Comparison of ENCODE assay signal across 13 cellular contexts in genomic region chr12:46210835-46211439, GRCh38. TPM values are rescaled to one million over a fixed set of nuclear protein-coding genes. Genes with fewer than 3 reads are reported as not detected.
DNase-seq lines count a peak whose midpoint lies in the region; ATAC-seq and TF ChIP-seq lines count a peak whose summit lies in the region.
"Had no signal": no experiment of that assay in that cellular context is flagged by ENCODE, and none has a peak within 500 bp of the region (broad histone marks: within the 10 kb centered on the region; RNA-seq: fewer than 3 reads in every experiment).

No MANE protein-coding gene starts in this region.

- H3K27me3 Mint-ChIP-seq in activated T-cell treated with anti-CD3 and anti-CD28 coated beads, Interleukin-2, amount 50 U/mL, for 72 hours (ENCODE audit: low read depth), result no peaks in the 10 kb centered on the region
- no peaks in the 10 kb centered on the region for H3K27me3 Mint-ChIP-seq in WTC11 (ENCODE audit: low read depth)
- no peaks in the 10 kb centered on the region for H3K27me3 Mint-ChIP-seq in stimulated activated naive CD8-positive, alpha-beta T cell treated with anti-CD3 and anti-CD28 coated beads, Interleukin-15, amount 100 ng/mL, for 72 hours

- peaks cover 27 to 58% of the 10 kb centered on the region in 2 donors for H3K36me3 Mint-ChIP-seq in activated T-cell treated with anti-CD3 and anti-CD28 coated beads, Interleukin-2, amount 50 U/mL, for 72 hours (ENCODE audit: insufficient read depth in 2 of 2)
- H3K36me3 Mint-ChIP-seq in WTC11, result peaks cover 59% of the 10 kb centered on the region

- H3K27ac ChIP-seq in heart left ventricle, result peak overlapping the region; percentile 31 to 77 (median 66)
- H3K27ac ChIP-seq: GM23248 had no signal

- TF ChIP-seq POLR2A in heart left ventricle (IDR thresholded peaks at IDR 0.05), result no peak

- H3K9me3 Mint-ChIP-seq in activated T-cell treated with anti-CD3 and anti-CD28 coated beads, Interleukin-2, amount 50 U/mL, for 72 hours, result no peaks in the 10 kb centered on the region
- H3K9me3 Mint-ChIP-seq in WTC11, result no peaks in the 10 kb centered on the region
- no peaks in the 10 kb centered on the region for H3K9me3 Mint-ChIP-seq in stimulated activated naive CD8-positive, alpha-beta T cell treated with anti-CD3 and anti-CD28 coated beads, Interleukin-15, amount 100 ng/mL, for 72 hours

- intact Hi-C loops in heart left ventricle (cut with DNase I), result loop anchor here in 5 of 10 donors (2.0 to 10.0 kb wide), 5 partner anchors 54 to 326 kb away; partner anchors contain the start of gene SLC38A1 (in 4 of the 5)

- peaks cover 0 to 73% (median 21%) of the 10 kb centered on the region in 12 donors for H3K4me1 ChIP-seq in heart left ventricle

- CTCF ChIA-PET in WTC11 (lab: Charles Lee), result no interaction called here

- 47 to 58% (median 54%) methylated on average over 6 of the region's 6 CpGs for WGBS in heart left ventricle, 4 donors

- H3K27me3 ChIP-seq in heart left ventricle, result no peaks in the 10 kb centered on the region

- no peaks in the 10 kb centered on the region for H3K9me3 ChIP-seq in heart left ventricle

- H3K36me3 ChIP-seq in heart left ventricle, result peaks cover 0 to under 1% (median 0%) of the 10 kb centered on the region in 9 donors

- no peak for ATAC-seq in activated T-cell treated with anti-CD3 and anti-CD28 coated beads, Interleukin-2, amount 50 U/mL, for 72 hours (replicated peaks in 1 of 2)
- no peak for ATAC-seq in WTC11
- ATAC-seq in heart left ventricle, result peak in 3 of 4 donors; percentile 51 to 58 (median 54)
- ATAC-seq in stimulated activated naive CD8-positive, alpha-beta T cell treated with anti-CD3 and anti-CD28 coated beads, Interleukin-15, amount 100 ng/mL, for 72 hours, result no peak
- ATAC-seq in GM21423 (IDR thresholded peaks at IDR 0.05; ENCODE audit: unreplicated experiment), result no peak

- peak overlapping the region; percentile 80 to 87 for H3K4me3 Mint-ChIP-seq in activated T-cell treated with anti-CD3 and anti-CD28 coated beads, Interleukin-2, amount 50 U/mL, for 72 hours
- no peak overlapping the region for H3K4me3 Mint-ChIP-seq in WTC11
- peak overlapping the region; percentile 63 to 65 for H3K4me3 Mint-ChIP-seq in stimulated activated naive CD8-positive, alpha-beta T cell treated with anti-CD3 and anti-CD28 coated beads, Interleukin-15, amount 100 ng/mL, for 72 hours

- TF ChIP-seq CTCF in WTC11 (IDR thresholded peaks at IDR 0.05) (no peak), heart left ventricle (IDR thresholded peaks at IDR 0.05) (no peak)

- peak overlapping the region; percentile 95 for H3K27ac Mint-ChIP-seq in activated T-cell treated with anti-CD3 and anti-CD28 coated beads, Interleukin-2, amount 50 U/mL, for 72 hours
- H3K27ac Mint-ChIP-seq in WTC11, result peak overlapping the region; percentile 73
- peak overlapping the region; percentile 92 to 97 for H3K27ac Mint-ChIP-seq in stimulated activated naive CD8-positive, alpha-beta T cell treated with anti-CD3 and anti-CD28 coated beads, Interleukin-15, amount 100 ng/mL, for 72 hours

- H3K4me3 ChIP-seq in heart left ventricle, result no peak overlapping the region
- H3K4me3 ChIP-seq: GM23248 had no signal

- H3K4me1 Mint-ChIP-seq in activated T-cell treated with anti-CD3 and anti-CD28 coated beads, Interleukin-2, amount 50 U/mL, for 72 hours (ENCODE audit: low read depth), result peaks cover 86% of the 10 kb centered on the region
- H3K4me1 Mint-ChIP-seq in WTC11, result peaks cover 25% of the 10 kb centered on the region
- H3K4me1 Mint-ChIP-seq in stimulated activated naive CD8-positive, alpha-beta T cell treated with anti-CD3 and anti-CD28 coated beads, Interleukin-15, amount 100 ng/mL, for 72 hours, result peaks cover 85% of the 10 kb centered on the region

- DNase-seq in activated T-cell treated with anti-CD3 and anti-CD28 coated beads, Interleukin-2, amount 50 U/mL, for 72 hours, result no peak
- no peak for DNase-seq in activated T-cell treated with anti-CD3 and anti-CD28 coated beads, Interleukin-2, amount 50 U/mL, for 48 hours
- DNase-seq in WTC11 (ENCODE audit: low spot score) (no peak), heart left ventricle (no peak), NCI-H446 (lab: John Stamatoyannopoulos, UW) (no peak)
- DNase-seq in stimulated activated naive CD8-positive, alpha-beta T cell treated with anti-CD3 and anti-CD28 coated beads, Interleukin-15, amount 100 ng/mL, for 72 hours, result no peak
- DNase-seq in stimulated activated naive CD4-positive, alpha-beta T cell (lab: John Stamatoyannopoulos, UW), result no peak
- DNase-seq: GF-D8, GM23248, KBM-7, NCI-H1930, SHP77 treated with DMSO at 0.1 percent for 48 hours had no signal

- POLR2A ChIA-PET in WTC11 (lab: Charles Lee), result no interaction called here

TF ChIP-seq in WTC11, 78 proteins besides CTCF, POLR2A, EP300 and RAD21 (continues in another document):
- TF ChIP-seq E2F5 (CRISPR knock-in tag; IDR thresholded peaks at IDR 0.05), result no peak
- TF ChIP-seq ATF3 (CRISPR knock-in tag; conservative IDR thresholded peaks at IDR 0.05), result no peak
- TF ChIP-seq SP1 (CRISPR knock-in tag; conservative IDR thresholded peaks at IDR 0.05), result no peak
- TF ChIP-seq ZNF532 (CRISPR knock-in tag; IDR thresholded peaks at IDR 0.05; ENCODE audit: borderline replicate concordance), result no peak
- no peak for TF ChIP-seq TCF7 (CRISPR knock-in tag; IDR thresholded peaks at IDR 0.05; ENCODE audit: low read depth)
- no peak for TF ChIP-seq OVOL2 (CRISPR knock-in tag; IDR thresholded peaks at IDR 0.05; ENCODE audit: borderline replicate concordance)
- no peak for TF ChIP-seq NR3C1 (CRISPR knock-in tag; conservative IDR thresholded peaks at IDR 0.05; ENCODE audit: low read depth)
- no peak for TF ChIP-seq RELA (CRISPR knock-in tag; IDR thresholded peaks at IDR 0.05; ENCODE audit: borderline replicate concordance)
- no peak for TF ChIP-seq TP53 (CRISPR knock-in tag; IDR thresholded peaks at IDR 0.05)
- TF ChIP-seq JUN (CRISPR knock-in tag; IDR thresholded peaks at IDR 0.05), result no peak
- TF ChIP-seq MYBL2 (CRISPR knock-in tag; IDR thresholded peaks at IDR 0.05), result no peak
- no peak for TF ChIP-seq ZNF138 (CRISPR knock-in tag; conservative IDR thresholded peaks at IDR 0.05)
- TF ChIP-seq FOXP1 (CRISPR knock-in tag; IDR thresholded peaks at IDR 0.05; ENCODE audit: borderline replicate concordance), result no peak
- no peak for TF ChIP-seq TEAD1 (CRISPR knock-in tag; IDR thresholded peaks at IDR 0.05)

RNA-seq across cellular contexts. Expression of gene SLC38A1, which starts 57.9 kb away (rescaled TPM):
- total RNA-seq in activated T-cell treated with anti-CD3 and anti-CD28 coated beads, Interleukin-2, amount 50 U/mL, for 72 hours, result 100 to 1,000 TPM; 265 to 277 TPM
- total RNA-seq in WTC11 (2021), result 136 to 179 TPM (median 143 TPM) in 3 replicates
- 100 to 1,000 TPM in 8 of 9 donors, 10 to 100 TPM in 1; 98.4 to 248 (median 157) TPM for total RNA-seq in heart left ventricle
- 100 to 1,000 TPM in 1 of 2 donors, 10 to 100 TPM in 1; 41.5 to 250 TPM for polyA plus RNA-seq in heart left ventricle

Comparison
In these comparisons a context has a peak if more than half of its experiments do, and no peak if none do; other contexts are left out.
1. ATAC-seq: peak in heart left ventricle (3 of 4); none in activated T-cell treated with anti-CD3 and anti-CD28 coated beads, Interleukin-2, amount 50 U/mL, for 72 hours (0 of 2), WTC11 (single experiment), stimulated activated naive CD8-positive, alpha-beta T cell treated with anti-CD3 and anti-CD28 coated beads, Interleukin-15, amount 100 ng/mL, for 72 hours (single experiment) and GM21423 (single experiment).
2. Peak in every context shown above with its lines, with median percentiles within 50 percentile points of each other: H3K27ac Mint-ChIP-seq.